ENCODE assay signal across 25 cellular contexts in genomic region chr10:79096514-79096913, GRCh38. TPM values are rescaled to one million over a fixed set of nuclear protein-coding genes. Genes with fewer than 3 reads are reported as not detected.
DNase-seq lines count a peak whose midpoint lies in the region; ATAC-seq and TF ChIP-seq lines count a peak whose summit lies in the region.
"Had no signal": no experiment of that assay in that cellular context is flagged by ENCODE, and none has a peak within 500 bp of the region (broad histone marks: within the 10 kb centered on the region; RNA-seq: fewer than 3 reads in every experiment).

No MANE protein-coding gene starts in this region.

- peak overlapping the region; percentile 76 for H3K23ac ChIP-seq in mesendoderm (ENCODE audit: low read length)

- H2BK15ac ChIP-seq in mesendoderm (replicated peaks; ENCODE audit: low read depth) = no peak overlapping the region

- no peak overlapping the region for H3K4ac ChIP-seq in mesendoderm (ENCODE audit: low read depth, low read length)

- H3K4me1 ChIP-seq in breast epithelium (peaks cover 14 to 35% of the 10 kb centered on the region in 2 donors), mammary epithelial cell (ENCODE audit: insufficient read depth, low read length) (peaks cover 20% of the 10 kb centered on the region), mesendoderm (ENCODE audit: control insufficient read depth, low read depth, low read length) (peaks cover 25% of the 10 kb centered on the region), subcutaneous abdominal adipose tissue (ENCODE audit: control insufficient read depth in 5 of 5, insufficient read depth in 5 of 5, low read length in 5 of 5) (peaks cover 24 to 95% (median 92%) of the 10 kb centered on the region in 5 donors)

- H2AFZ ChIP-seq in mammary epithelial cell (ENCODE audit: low read depth, low read length) = no peak overlapping the region
- H2AFZ ChIP-seq: parathyroid adenoma had no signal

- no peak overlapping the region for H3K18ac ChIP-seq in mesendoderm (ENCODE audit: low read length)

- DNase-seq in breast epithelium (ENCODE audit: low spot score in 2 of 2) (no peak), mammary epithelial cell (no peak), mesendoderm (peak; percentile 63), SIG-M5 treated with dmso at 0.1 percent for 504 hours (lab: John Stamatoyannopoulos, UW; ENCODE audit: unreplicated experiment) (no peak), globus pallidus (ENCODE audit: low spot score) (no peak)
- DNase-seq: 8988T; activated CD4-positive, alpha-beta T cell treated with anti-CD3 and anti-CD28 coated beads for 1 hour; activated CD8-positive, alpha-beta T cell treated with anti-CD3 and anti-CD28 coated beads, Interleukin-2, amount 10 ng/mL, durations not matched to agents 7 days and 5 days; activated naive CD4-positive, alpha-beta T cell; activated T-cell treated with anti-CD3 and anti-CD28 coated beads, Interleukin-2, amount 50 U/mL, for 1 hour; amniotic stem cell; COR-L47; DND-41; foreskin melanocyte; MV-4-11; NCI-H187; NCI-H526 treated with DMSO at 0.1 percent for 48 hours; RPMI8226; T1000 had no signal

- in situ Hi-C loops in mammary epithelial cell (cut with MboI; ENCODE audit: low sequenced_read_pairs in 2 of 2) = no loop called here

- no peaks in the 10 kb centered on the region for H4K20me1 ChIP-seq in mammary epithelial cell (ENCODE audit: insufficient read depth, low read length)

- TF ChIP-seq CTCF in breast epithelium (IDR thresholded peaks at IDR 0.05) (no peak), mammary epithelial cell (conservative IDR thresholded peaks at IDR 0.05 in 1 of 2, IDR thresholded peaks at IDR 0.05 in 1 of 2; ENCODE audit: extremely low read depth in 1 of 2, insufficient read depth in 1 of 2, low read depth in 1 of 2, low read length in 2 of 2) (no peak), VCaP (conservative IDR thresholded peaks at IDR 0.05) (no peak)

- H3K4me2 ChIP-seq in mammary epithelial cell (ENCODE audit: insufficient read depth, low read depth, low read length) (no peak overlapping the region), mesendoderm (ENCODE audit: low read length) (no peak overlapping the region)
- H3K4me2 ChIP-seq: KMS-11 had no signal

- TF ChIP-seq POLR2A in breast epithelium (IDR thresholded peaks at IDR 0.05) = no peak

- H3K9ac ChIP-seq in mammary epithelial cell (ENCODE audit: insufficient read depth, low read length) (no peak overlapping the region), mesendoderm (ENCODE audit: low read length) (no peak overlapping the region), subcutaneous abdominal adipose tissue (ENCODE audit: low read length in 5 of 5) (no peak overlapping the region)
- H3K9ac ChIP-seq: KMS-11, parathyroid adenoma had no signal

- no peak overlapping the region for H2BK5ac ChIP-seq in mesendoderm (ENCODE audit: low read length)

- ATAC-seq in HG03439 (IDR thresholded peaks at IDR 0.05; ENCODE audit: unreplicated experiment) = no peak
- ATAC-seq: activated CD8-positive, alpha-beta T cell treated with anti-CD3 and anti-CD28 coated beads, Interleukin-2, amount 10 ng/mL, durations not matched to agents 7 days and 5 days; sciatic nerve had no signal

- H3K9me3 ChIP-seq in breast epithelium (no peaks in the 10 kb centered on the region), mammary epithelial cell (replicated peaks; ENCODE audit: insufficient read depth, low read length) (no peaks in the 10 kb centered on the region), subcutaneous abdominal adipose tissue (ENCODE audit: control insufficient read depth in 5 of 5, low read length in 5 of 5) (no peaks in the 10 kb centered on the region)

- H3K4me3 ChIP-seq in breast epithelium (no peak overlapping the region), mammary epithelial cell (replicated peaks in 1 of 3; ENCODE audit: insufficient read depth in 1 of 3, low read depth in 2 of 3, low read length in 3 of 3) (no peak overlapping the region), mesendoderm (ENCODE audit: low read length) (no peak overlapping the region), subcutaneous abdominal adipose tissue (ENCODE audit: low read depth in 1 of 5, low read length in 5 of 5) (no peak overlapping the region)

- peak overlapping the region; percentile 68 to 93 for H3K27ac ChIP-seq in breast epithelium
- no peak overlapping the region for H3K27ac ChIP-seq in mammary epithelial cell (ENCODE audit: insufficient read depth, low read depth, low read length)
- peak overlapping the region; percentile 36; the same call in 1 of the 2 replicates for H3K27ac ChIP-seq in VCaP
- H3K27ac ChIP-seq in mesendoderm (ENCODE audit: low read depth, low read length) = no peak overlapping the region
- H3K27ac ChIP-seq in subcutaneous abdominal adipose tissue (ENCODE audit: low read depth, low read length) = peak overlapping the region; percentile 17
- H3K27ac ChIP-seq: KMS-11, parathyroid adenoma had no signal

- H3K79me2 ChIP-seq in mammary epithelial cell (ENCODE audit: insufficient read depth, low read length) (peaks cover 94% of the 10 kb centered on the region), mesendoderm (ENCODE audit: control insufficient read depth, insufficient read depth, low read length) (peaks cover 87% of the 10 kb centered on the region)

- no TSS peak for BruUV-seq in mammary epithelial cell (replicated peaks; lab: Mats Ljungman, UMichigan)

- intact Hi-C loops in breast epithelium (cut with DNase I; ENCODE audit: low total_unique reads) = no loop called here
- intact Hi-C loops in mammary epithelial cell (cut with micrococcal nuclease) = no loop called here

- H3K79me1 ChIP-seq in mesendoderm (ENCODE audit: low read length) = peaks cover 46% of the 10 kb centered on the region

- no peaks in the 10 kb centered on the region for H3K36me3 ChIP-seq in breast epithelium
- H3K36me3 ChIP-seq in mammary epithelial cell (ENCODE audit: insufficient read depth, low read length) = no peaks in the 10 kb centered on the region
- no peaks in the 10 kb centered on the region for H3K36me3 ChIP-seq in mesendoderm (ENCODE audit: control insufficient read depth, insufficient read depth, low read length)
- H3K36me3 ChIP-seq in subcutaneous abdominal adipose tissue (ENCODE audit: control insufficient read depth in 5 of 5, insufficient read depth in 5 of 5, low read length in 5 of 5) = peaks cover 0 to 13% (median 3%) of the 10 kb centered on the region in 5 donors

- CTCF ChIA-PET in mammary epithelial cell (lab: Charles Lee; ENCODE audit: low non-redundant PET) = no interaction called here

- H3K27me3 ChIP-seq in breast epithelium (no peaks in the 10 kb centered on the region), mammary epithelial cell (ENCODE audit: insufficient read depth, low read length) (no peaks in the 10 kb centered on the region), mesendoderm (ENCODE audit: insufficient read depth, low read length, poor library complexity) (no peaks in the 10 kb centered on the region), subcutaneous abdominal adipose tissue (ENCODE audit: control insufficient read depth in 5 of 5, insufficient read depth in 4 of 5, low read length in 5 of 5) (no peaks in the 10 kb centered on the region)

- no peak overlapping the region for H4K5ac ChIP-seq in mesendoderm (ENCODE audit: low read length)

- 100% methylated on average over 2 of the region's 5 CpGs for WGBS in mammary epithelial cell (ENCODE audit: low coverage, missing lambda C conversion rate)
- no CpG with 5 or more reads among the region's 5 CpGs for WGBS in mesendoderm (ENCODE audit: extremely low coverage, insufficient coverage, low lambda C conversion rate)

- H2BK120ac ChIP-seq in mesendoderm (ENCODE audit: low read depth, low read length) = no peak overlapping the region

- dilution Hi-C loops in mammary epithelial cell (cut with HindIII; ENCODE audit: low sequenced_read_pairs) = no loop called here

- H2AK5ac ChIP-seq in mesendoderm (ENCODE audit: low read length) = no peak overlapping the region

- H3K56ac ChIP-seq in mesendoderm (ENCODE audit: low read length) = peak overlapping the region; percentile 71

- H4K8ac ChIP-seq in mesendoderm (ENCODE audit: low read depth, low read length) = no peak overlapping the region

RNA-seq across cellular contexts. Expression of gene ZMIZ1, which starts 27.7 kb away (rescaled TPM):
- total RNA-seq in breast epithelium (10 to 100 TPM; 34.4 to 63.7 (median 39.8) TPM), mammary epithelial cell (10 to 100 TPM; 22.3 to 25.0 TPM)
- polyA plus RNA-seq in mammary epithelial cell = 5.9 TPM
- polyA minus RNA-seq in mammary epithelial cell = 16.3 TPM
- 23.7 TPM for polyA plus RNA-seq in mesendoderm (2013, experiment 1 of 2)
- polyA plus RNA-seq in mesendoderm (2013, experiment 2 of 2) = 23.1 TPM

Comparison
In these comparisons a context has a peak if more than half of its experiments do, and no peak if none do; other contexts are left out.
1. H3K27ac ChIP-seq: peak in breast epithelium (2 of 2), VCaP (single experiment) and subcutaneous abdominal adipose tissue (single experiment); none in mammary epithelial cell (single experiment) and mesendoderm (single experiment).